Comparison of ENCODE assay signal across 1 cellular context in the genomic region with DNA sequence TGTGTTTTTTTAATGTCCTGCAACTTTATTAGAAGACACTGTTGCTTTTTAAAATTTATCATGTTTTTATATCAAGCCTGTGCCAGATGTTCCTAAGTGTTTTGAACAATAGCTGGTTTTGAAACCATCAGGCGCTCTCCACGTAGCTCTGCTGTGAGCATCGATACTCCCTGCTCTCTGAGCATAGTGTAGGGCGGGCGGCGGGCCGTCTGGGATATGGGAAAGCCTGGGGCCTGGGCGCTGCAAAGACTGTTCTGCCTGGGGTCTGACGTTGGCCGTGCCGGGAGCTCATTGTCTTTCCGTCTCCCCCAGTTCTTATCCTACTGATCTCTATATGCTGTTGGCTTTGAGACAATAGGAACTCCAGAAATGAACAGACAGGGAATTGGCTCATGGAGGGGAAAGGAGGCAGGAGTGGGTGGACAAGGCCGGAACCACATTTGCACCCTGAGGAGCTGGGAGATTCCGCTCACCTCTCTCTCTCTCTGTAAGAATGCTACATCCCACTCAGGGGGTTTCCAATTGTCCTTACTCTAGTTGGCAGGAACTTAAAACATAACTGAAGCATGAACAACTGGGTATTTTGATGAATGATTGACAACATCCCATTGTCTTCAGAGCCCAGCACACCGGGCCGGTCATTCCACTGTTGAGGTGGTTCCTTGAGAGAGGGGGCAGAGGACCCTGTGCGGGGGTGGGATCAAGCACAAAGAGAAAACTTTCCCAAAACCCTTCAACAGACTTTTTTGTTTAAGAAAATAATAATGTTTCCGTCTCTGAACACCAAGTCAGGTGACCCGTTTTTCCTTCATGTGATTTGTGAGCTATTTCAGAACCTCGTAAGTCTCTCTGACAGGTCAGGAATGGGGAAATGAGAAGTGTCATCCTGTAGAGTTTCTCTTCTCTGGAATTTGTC.
TF ChIP-seq lines count a peak whose summit lies in the region.

No MANE protein-coding gene starts in this region.

TF ChIP-seq in WTC11, 78 proteins besides CTCF, POLR2A, EP300 and RAD21 (continued from another document):
- TF ChIP-seq, protein P1, sequence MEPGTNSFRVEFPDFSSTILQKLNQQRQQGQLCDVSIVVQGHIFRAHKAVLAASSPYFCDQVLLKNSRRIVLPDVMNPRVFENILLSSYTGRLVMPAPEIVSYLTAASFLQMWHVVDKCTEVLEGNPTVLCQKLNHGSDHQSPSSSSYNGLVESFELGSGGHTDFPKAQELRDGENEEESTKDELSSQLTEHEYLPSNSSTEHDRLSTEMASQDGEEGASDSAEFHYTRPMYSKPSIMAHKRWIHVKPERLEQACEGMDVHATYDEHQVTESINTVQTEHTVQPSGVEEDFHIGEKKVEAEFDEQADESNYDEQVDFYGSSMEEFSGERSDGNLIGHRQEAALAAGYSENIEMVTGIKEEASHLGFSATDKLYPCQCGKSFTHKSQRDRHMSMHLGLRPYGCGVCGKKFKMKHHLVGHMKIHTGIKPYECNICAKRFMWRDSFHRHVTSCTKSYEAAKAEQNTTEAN (CRISPR knock-in tag; IDR thresholded peaks at IDR 0.05) = no peak
- TF ChIP-seq FOXK1 (CRISPR knock-in tag; IDR thresholded peaks at IDR 0.05) (no peak), CREM (CRISPR knock-in tag; IDR thresholded peaks at IDR 0.05) (no peak), TCF7 (CRISPR knock-in tag; IDR thresholded peaks at IDR 0.05; ENCODE audit: low read depth) (no peak), ZNF396 (CRISPR knock-in tag; IDR thresholded peaks at IDR 0.05; ENCODE audit: borderline replicate concordance) (no peak)
- TF ChIP-seq, protein P2, sequence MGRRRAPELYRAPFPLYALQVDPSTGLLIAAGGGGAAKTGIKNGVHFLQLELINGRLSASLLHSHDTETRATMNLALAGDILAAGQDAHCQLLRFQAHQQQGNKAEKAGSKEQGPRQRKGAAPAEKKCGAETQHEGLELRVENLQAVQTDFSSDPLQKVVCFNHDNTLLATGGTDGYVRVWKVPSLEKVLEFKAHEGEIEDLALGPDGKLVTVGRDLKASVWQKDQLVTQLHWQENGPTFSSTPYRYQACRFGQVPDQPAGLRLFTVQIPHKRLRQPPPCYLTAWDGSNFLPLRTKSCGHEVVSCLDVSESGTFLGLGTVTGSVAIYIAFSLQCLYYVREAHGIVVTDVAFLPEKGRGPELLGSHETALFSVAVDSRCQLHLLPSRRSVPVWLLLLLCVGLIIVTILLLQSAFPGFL (CRISPR knock-in tag; IDR thresholded peaks at IDR 0.05; ENCODE audit: borderline replicate concordance) = no peak
